In genomic region chr7:98085674-98086073, GRCh38 we compare ENCODE assay signal across 1 cellular context.
TF ChIP-seq lines count a peak whose summit lies in the region.

No MANE protein-coding gene starts in this region.

TF ChIP-seq in HepG2, 621 proteins besides CTCF, POLR2A, EP300 and RAD21:
- no peak for TF ChIP-seq TFDP1 (CRISPR knock-in tag; IDR thresholded peaks at IDR 0.05; ENCODE audit: borderline replicate concordance)
- peak; percentile 74 for TF ChIP-seq PATZ1 (CRISPR knock-in tag; IDR thresholded peaks at IDR 0.05)
- no peak for TF ChIP-seq CREM (IDR thresholded peaks at IDR 0.05)
- no peak for TF ChIP-seq CREM (CRISPR knock-in tag; IDR thresholded peaks at IDR 0.05)
- 0 out of 2 replicates have a peak, but pooled peaks have one; percentile 21 for TF ChIP-seq HNF4A (CRISPR knock-in tag; IDR thresholded peaks at IDR 0.05)
- TF ChIP-seq ZNF574 (CRISPR knock-in tag; IDR thresholded peaks at IDR 0.05): no peak
- TF ChIP-seq ZNF687 (CRISPR knock-in tag; IDR thresholded peaks at IDR 0.05): peak; percentile 24
- TF ChIP-seq SP140L (CRISPR knock-in tag; IDR thresholded peaks at IDR 0.05; ENCODE audit: borderline replicate concordance): no peak
